8 cellular contexts compared by ENCODE assay signal in genomic region chr2:24827321-24828261, GRCh38. TPM values are rescaled to one million over a fixed set of nuclear protein-coding genes. Genes with fewer than 3 reads are reported as not detected.
A peak's percentile ranks its signal among the peaks of the same experiment; 100 is the strongest.
DNase-seq lines count a peak whose midpoint lies in the region; ATAC-seq lines count a peak whose summit lies in the region.

No MANE protein-coding gene starts in this region.

- peak; percentile 62 for ATAC-seq in HG03108 (IDR thresholded peaks at IDR 0.05; ENCODE audit: unreplicated experiment)
- ATAC-seq in left colon: peak; percentile 89

- peak; percentile 65 for DNase-seq in activated gamma-delta T cell treated with Interleukin-2 at 50 U/mL for 16 hours
- no peak for DNase-seq in activated gamma-delta T cell (lab: John Stamatoyannopoulos, UW)
- DNase-seq in NCI-H446 (lab: John Stamatoyannopoulos, UW): peak; percentile 53 to 77
- peak; percentile 60 for DNase-seq in activated CD4-positive, CD25-positive, alpha-beta regulatory T cell treated with anti-CD3 and anti-CD28 coated beads, Interleukin-2, amount 50 U/mL, for 72 hours
- DNase-seq in cerebellar nuclear complex (lab: John Stamatoyannopoulos, UW): peak; percentile 55 to 78
- DNase-seq in left colon: peak; percentile 70 to 84
- peak; percentile 58 for DNase-seq in stimulated activated CD4-positive, alpha-beta T cell treated with anti-CD3 and anti-CD28 coated beads, Interleukin-2, amount 100 ng/mL, for 4 hours (ENCODE audit: low read depth)

- intact Hi-C loops in left colon (cut with DNase I, micrococcal nuclease): loop anchor here (5.0 to 10.0 kb wide), 2 partner anchors 415 to 423 kb away; no protein-coding TSS in a partner anchor

RNA-seq across cellular contexts. Expression of gene CENPO, which starts 34.4 kb away (rescaled TPM):
- 10 to 100 TPM in 1 of 2 donors, 1 to 10 TPM in 1; 9.8 to 10.8 TPM for total RNA-seq in left colon

RNA-seq across cellular contexts. Expression of gene PTRHD1, which starts 34.4 kb away (rescaled TPM):
- total RNA-seq in left colon: 10 to 100 TPM; 45.0 to 48.3 TPM
